In the genomic region with DNA sequence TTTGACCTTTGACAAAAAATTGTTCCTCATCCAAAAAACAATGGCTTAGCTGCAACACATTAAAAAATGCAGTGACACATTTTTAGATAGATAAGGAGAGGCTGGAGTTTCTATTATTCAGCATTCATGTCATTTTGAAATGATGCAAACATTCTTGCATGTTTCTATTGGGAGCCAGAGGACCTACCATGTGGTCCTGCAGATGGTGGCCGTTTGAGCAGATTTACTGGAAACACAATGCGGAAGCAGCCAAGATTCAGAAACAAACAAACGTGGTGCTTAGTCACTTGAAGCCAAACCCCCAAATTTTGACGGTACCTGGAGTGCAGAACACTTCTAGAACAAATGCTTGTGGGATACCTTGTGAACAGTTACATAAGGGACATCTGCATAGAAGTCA, we compare ENCODE assay signal across 39 cellular contexts.
"Had no signal": no experiment of that assay in that cellular context is flagged by ENCODE, and none has a peak within 500 bp of the region (broad histone marks: within the 10 kb centered on the region; RNA-seq: fewer than 3 reads in every experiment).

No MANE protein-coding gene starts in this region.

- H3K27ac Mint-ChIP-seq: activated naive CD4-positive, alpha-beta T cell treated with anti-CD3 and anti-CD28 coated beads for 36 hours; activated naive CD4-positive, alpha-beta T cell treated with anti-CD3 and anti-CD28 coated beads, Interleukin-2, amount 10 ng/mL, durations not matched to agents 7 days and 5 days; activated naive CD4-positive, alpha-beta T cell treated with anti-CD3 and anti-CD28 coated beads, Interleukin-2, amount 50 U/mL, for 24 hours; activated naive CD4-positive, alpha-beta T cell treated with anti-CD3 and anti-CD28 coated beads, Interleukin-2, amount 50 U/mL, for 72 hours; activated naive CD8-positive, alpha-beta T cell; activated naive CD8-positive, alpha-beta T cell treated with anti-CD3 and anti-CD28 coated beads for 36 hours; activated naive CD8-positive, alpha-beta T cell treated with anti-CD3 and anti-CD28 coated beads, Interleukin-2, amount 10 ng/mL, durations not matched to agents 7 days and 5 days; activated naive CD8-positive, alpha-beta T cell treated with anti-CD3 and anti-CD28 coated beads, Interleukin-2, amount 50 U/mL, for 24 hours; activated T-cell treated with anti-CD3 and anti-CD28 coated beads, Interleukin-2, amount 50 U/mL, for 24 hours; activated T-cell treated with anti-CD3 and anti-CD28 coated beads, Interleukin-2, amount 50 U/mL, for 72 hours; activated T-helper 1 cell treated with anti-CD3 and anti-CD28 coated beads, Interleukin-12 subunit alpha, Interleukin-12 subunit beta, Interleukin-2, Interleukin-4 antibody, amounts not matched to agents 30 ng/mL and 10 ng/mL and 1 ng/mL, durations not matched to agents 14 hours and 24 hours and 36 hours; activated T-helper 17 cell treated with anti-CD3 and anti-CD28 coated beads, Interleukin-2, amount 50 U/mL, for 72 hours; activated T-helper 2 cell treated with anti-CD3 and anti-CD28 coated beads, Interferon-gamma antibody, Interleukin-2, Interleukin-4, amounts not matched to agents 10 μg/mL and 5 μg/mL and 100 μg/mL, durations not matched to agents 14 hours and 24 hours and 36 hours; brain had no signal

- H3K4me3 Mint-ChIP-seq: activated naive CD4-positive, alpha-beta T cell treated with anti-CD3 and anti-CD28 coated beads for 36 hours; activated naive CD4-positive, alpha-beta T cell treated with anti-CD3 and anti-CD28 coated beads, Interleukin-2, amount 10 ng/mL, durations not matched to agents 7 days and 5 days; activated naive CD4-positive, alpha-beta T cell treated with anti-CD3 and anti-CD28 coated beads, Interleukin-2, amount 50 U/mL, for 24 hours; activated naive CD8-positive, alpha-beta T cell; activated naive CD8-positive, alpha-beta T cell treated with anti-CD3 and anti-CD28 coated beads for 36 hours; activated naive CD8-positive, alpha-beta T cell treated with anti-CD3 and anti-CD28 coated beads, Interleukin-2, amount 10 ng/mL, durations not matched to agents 7 days and 5 days; activated naive CD8-positive, alpha-beta T cell treated with anti-CD3 and anti-CD28 coated beads, Interleukin-2, amount 50 U/mL, for 24 hours; activated T-cell treated with anti-CD3 and anti-CD28 coated beads, Interleukin-2, amount 50 U/mL, for 24 hours; activated T-cell treated with anti-CD3 and anti-CD28 coated beads, Interleukin-2, amount 50 U/mL, for 4 hours; activated T-cell treated with anti-CD3 and anti-CD28 coated beads, Interleukin-2, amount 50 U/mL, for 72 hours; activated T-helper 1 cell treated with anti-CD3 and anti-CD28 coated beads, Interleukin-12 subunit alpha, Interleukin-12 subunit beta, Interleukin-2, Interleukin-4 antibody, amounts not matched to agents 30 ng/mL and 10 ng/mL and 1 ng/mL, durations not matched to agents 14 hours and 24 hours and 36 hours; activated T-helper 17 cell treated with anti-CD3 and anti-CD28 coated beads, Interleukin-2, amount 50 U/mL, for 72 hours; brain; central memory CD8-positive, alpha-beta T cell had no signal

- FAIRE-seq: astrocyte had no signal

- H3K27me3 ChIP-seq: adrenal gland, ascending aorta, body of pancreas, brain microvascular endothelial cell, breast epithelium, cardiac muscle cell had no signal

- H3K36me3 Mint-ChIP-seq: activated naive CD4-positive, alpha-beta T cell treated with anti-CD3 and anti-CD28 coated beads, Interleukin-2, amount 10 ng/mL, durations not matched to agents 7 days and 5 days; activated naive CD4-positive, alpha-beta T cell treated with anti-CD3 and anti-CD28 coated beads, Interleukin-2, amount 50 U/mL, for 24 hours; activated naive CD4-positive, alpha-beta T cell treated with anti-CD3 and anti-CD28 coated beads, Interleukin-2, amount 50 U/mL, for 72 hours; activated naive CD8-positive, alpha-beta T cell; activated naive CD8-positive, alpha-beta T cell treated with anti-CD3 and anti-CD28 coated beads for 36 hours; activated naive CD8-positive, alpha-beta T cell treated with anti-CD3 and anti-CD28 coated beads, Interleukin-2, amount 10 ng/mL, durations not matched to agents 7 days and 5 days; brain had no signal

- H3K36me3 ChIP-seq: adrenal gland, ascending aorta, brain microvascular endothelial cell, breast epithelium, cardiac muscle cell had no signal

- ATAC-seq: activated naive CD4-positive, alpha-beta T cell treated with anti-CD3 and anti-CD28 coated beads, Interleukin-2, amount 50 U/mL, for 72 hours; activated naive CD8-positive, alpha-beta T cell treated with anti-CD3 and anti-CD28 coated beads, Interleukin-2, amount 50 U/mL, for 24 hours; activated T-cell treated with anti-CD3 and anti-CD28 coated beads, Interleukin-2, amount 50 U/mL, for 4 hours; activated T-cell treated with anti-CD3 and anti-CD28 coated beads, Interleukin-2, amount 50 U/mL, for 72 hours; activated T-helper 17 cell treated with anti-CD3 and anti-CD28 coated beads, Interleukin-2, amount 50 U/mL, for 72 hours; body of pancreas had no signal

- DNase-seq: activated effector memory CD4-positive, alpha-beta T cell treated with anti-CD3 and anti-CD28 coated beads, Interleukin-2, amount 50 U/mL, for 16 hours; activated effector memory CD4-positive, alpha-beta T cell treated with Interleukin-2 at 50 U/mL for 16 hours; activated gamma-delta T cell; activated gamma-delta T cell treated with Interleukin-2 at 50 U/mL for 16 hours; activated naive CD4-positive, alpha-beta T cell; activated naive CD4-positive, alpha-beta T cell treated with anti-CD3 and anti-CD28 coated beads for 36 hours; activated naive CD4-positive, alpha-beta T cell treated with anti-CD3 and anti-CD28 coated beads, Interleukin-2, amount 10 ng/mL, durations not matched to agents 7 days and 5 days; activated naive CD4-positive, alpha-beta T cell treated with anti-CD3 and anti-CD28 coated beads, Interleukin-2, amount 50 U/mL, for 16 hours; activated naive CD4-positive, alpha-beta T cell treated with Interleukin-2 at 50 U/mL for 16 hours; activated naive CD8-positive, alpha-beta T cell treated with anti-CD3 and anti-CD28 coated beads for 36 hours; activated naive CD8-positive, alpha-beta T cell treated with anti-CD3 and anti-CD28 coated beads, Interleukin-2, amount 10 ng/mL, durations not matched to agents 7 days and 5 days; activated naive CD8-positive, alpha-beta T cell treated with anti-CD3 and anti-CD28 coated beads, Interleukin-2, amount 50 U/mL, for 24 hours; activated T-cell treated with anti-CD3 and anti-CD28 coated beads, Interleukin-2, amount 50 U/mL, for 1 hour; activated T-cell treated with anti-CD3 and anti-CD28 coated beads, Interleukin-2, amount 50 U/mL, for 24 hours; activated T-cell treated with anti-CD3 and anti-CD28 coated beads, Interleukin-2, amount 50 U/mL, for 4 hours; activated T-cell treated with anti-CD3 and anti-CD28 coated beads, Interleukin-2, amount 50 U/mL, for 48 hours; activated T-cell treated with anti-CD3 and anti-CD28 coated beads, Interleukin-2, amount 50 U/mL, for 72 hours; adrenal gland; amniotic stem cell; amygdala; anterior cingulate cortex; aorta; body of pancreas; caudate nucleus; central memory CD4-positive, alpha-beta T cell; cerebellar nuclear complex had no signal

- H3K4me3 ChIP-seq: adrenal gland, ascending aorta, body of pancreas, breast epithelium, cardiac muscle cell had no signal

- H3K4me1 Mint-ChIP-seq: activated naive CD4-positive, alpha-beta T cell treated with anti-CD3 and anti-CD28 coated beads, Interleukin-2, amount 10 ng/mL, durations not matched to agents 7 days and 5 days; activated naive CD4-positive, alpha-beta T cell treated with anti-CD3 and anti-CD28 coated beads, Interleukin-2, amount 50 U/mL, for 24 hours; activated naive CD8-positive, alpha-beta T cell treated with anti-CD3 and anti-CD28 coated beads for 36 hours; activated naive CD8-positive, alpha-beta T cell treated with anti-CD3 and anti-CD28 coated beads, Interleukin-2, amount 10 ng/mL, durations not matched to agents 7 days and 5 days; activated naive CD8-positive, alpha-beta T cell treated with anti-CD3 and anti-CD28 coated beads, Interleukin-2, amount 50 U/mL, for 24 hours; activated T-helper 17 cell treated with anti-CD3 and anti-CD28 coated beads, Interleukin-2, amount 50 U/mL, for 72 hours; brain; central memory CD8-positive, alpha-beta T cell had no signal

- H3K27me3 Mint-ChIP-seq: activated naive CD4-positive, alpha-beta T cell treated with anti-CD3 and anti-CD28 coated beads, Interleukin-2, amount 10 ng/mL, durations not matched to agents 7 days and 5 days; activated naive CD4-positive, alpha-beta T cell treated with anti-CD3 and anti-CD28 coated beads, Interleukin-2, amount 50 U/mL, for 24 hours; activated naive CD8-positive, alpha-beta T cell; activated naive CD8-positive, alpha-beta T cell treated with anti-CD3 and anti-CD28 coated beads for 36 hours; activated naive CD8-positive, alpha-beta T cell treated with anti-CD3 and anti-CD28 coated beads, Interleukin-2, amount 10 ng/mL, durations not matched to agents 7 days and 5 days; activated naive CD8-positive, alpha-beta T cell treated with anti-CD3 and anti-CD28 coated beads, Interleukin-2, amount 50 U/mL, for 24 hours; activated T-cell treated with anti-CD3 and anti-CD28 coated beads, Interleukin-2, amount 50 U/mL, for 24 hours; activated T-helper 17 cell treated with anti-CD3 and anti-CD28 coated beads, Interleukin-2, amount 50 U/mL, for 72 hours; central memory CD8-positive, alpha-beta T cell had no signal

- H3K9me3 Mint-ChIP-seq: activated naive CD8-positive, alpha-beta T cell treated with anti-CD3 and anti-CD28 coated beads for 36 hours; activated naive CD8-positive, alpha-beta T cell treated with anti-CD3 and anti-CD28 coated beads, Interleukin-2, amount 10 ng/mL, durations not matched to agents 7 days and 5 days; activated T-helper 1 cell treated with anti-CD3 and anti-CD28 coated beads, Interleukin-12 subunit alpha, Interleukin-12 subunit beta, Interleukin-2, Interleukin-4 antibody, amounts not matched to agents 30 ng/mL and 10 ng/mL and 1 ng/mL, durations not matched to agents 14 hours and 24 hours and 36 hours; activated T-helper 2 cell treated with anti-CD3 and anti-CD28 coated beads, Interferon-gamma antibody, Interleukin-2, Interleukin-4, amounts not matched to agents 10 μg/mL and 5 μg/mL and 100 μg/mL, durations not matched to agents 14 hours and 24 hours and 36 hours had no signal
